Comparison of ENCODE assay signal across 21 cellular contexts in the genomic region with DNA sequence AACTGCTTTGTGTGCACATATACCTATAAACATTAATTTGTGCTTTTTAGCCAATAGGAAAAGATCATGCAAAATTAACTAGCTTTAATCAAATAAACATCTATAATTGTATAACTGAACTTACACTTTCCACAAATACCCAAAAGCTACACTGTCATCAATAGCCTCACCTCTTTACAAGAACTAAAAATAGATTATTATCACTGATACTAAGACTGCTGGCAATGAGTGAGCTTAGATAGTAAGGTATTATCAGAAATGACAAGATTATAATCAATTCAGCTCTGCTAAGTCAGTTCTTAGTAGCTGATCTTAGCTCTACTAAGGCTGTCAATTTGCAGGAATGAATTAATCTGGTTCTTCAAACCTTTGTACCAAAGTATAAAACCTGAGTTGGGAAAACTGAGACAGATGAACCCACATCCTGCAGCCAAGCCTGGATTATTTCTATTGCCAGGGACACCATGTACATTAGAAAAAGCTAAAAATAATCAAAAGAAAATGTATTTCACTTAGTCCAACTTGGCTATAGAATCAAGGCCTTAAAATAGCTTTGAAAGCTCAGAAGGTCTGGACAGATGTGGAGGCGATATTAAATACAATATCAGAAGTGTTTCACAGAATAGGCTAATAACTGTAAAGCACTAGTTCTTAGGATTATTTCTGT. TPM values are rescaled to one million over a fixed set of nuclear protein-coding genes. Genes with fewer than 3 reads are reported as not detected.
DNase-seq lines count a peak whose midpoint lies in the region; ATAC-seq and TF ChIP-seq lines count a peak whose summit lies in the region.
"Had no signal": no experiment of that assay in that cellular context is flagged by ENCODE, and none has a peak within 500 bp of the region (broad histone marks: within the 10 kb centered on the region; RNA-seq: fewer than 3 reads in every experiment).

No MANE protein-coding gene starts in this region.

- in situ Hi-C loops in gastrocnemius medialis (cut with MboI; ENCODE audit: low sequenced_read_pairs in 4 of 4) = loop anchor here in 1 of 4 donors (25.0 kb wide), 1 partner anchor 167 kb away; a partner anchor contains a TSS

- TF ChIP-seq POLR2A in gastrocnemius medialis (IDR thresholded peaks at IDR 0.05) = no peak

- intact Hi-C loops in left cardiac atrium (cut with DNase I) (no loop called here), gastrocnemius medialis (cut with DNase I; ENCODE audit: low total_unique reads) (no loop called here)

- H3K4me1 ChIP-seq in cardiac muscle cell (ENCODE audit: low read depth) = peaks cover 26% of the 10 kb centered on the region
- peaks cover 33% of the 10 kb centered on the region for H3K4me1 ChIP-seq in Loucy (ENCODE audit: insufficient read depth, low read length, poor library complexity, severe bottlenecking)
- peaks cover 69 to 79% of the 10 kb centered on the region in 2 donors for H3K4me1 ChIP-seq in gastrocnemius medialis
- H3K4me1 ChIP-seq: Caco-2 had no signal

- DNase-seq in cardiac muscle cell (ENCODE audit: low read depth in 1 of 2, low spot score in 1 of 2) (no peak), left cardiac atrium (no peak), gastrocnemius medialis (peak in 1 of 2 donors; percentile 32), NCI-H2196 treated with DMSO at 0.1 percent for 48 hours (lab: John Stamatoyannopoulos, UW; ENCODE audit: unreplicated experiment) (no peak), T-helper 2 cell (no peak)
- DNase-seq: Caco-2; CD4-positive, CD25-positive, alpha-beta regulatory T cell; CD8-positive, alpha-beta T cell; DMS 273 treated with DMSO at 0.1 percent for 48 hours; DMS79; EL; GDM1; GOT3; HFFc6 had no signal

- H3K9ac ChIP-seq in Loucy (ENCODE audit: low read depth, low read length, poor library complexity, severe bottlenecking) = peak overlapping the region; percentile 11
- H3K9ac ChIP-seq: BLaER1 had no signal

- H3K36me3 ChIP-seq in cardiac muscle cell (peaks cover 8% of the 10 kb centered on the region), Loucy (ENCODE audit: insufficient read depth, low read length) (no peaks in the 10 kb centered on the region), gastrocnemius medialis (peaks cover 0 to 15% of the 10 kb centered on the region in 2 donors)

- H3K9me3 ChIP-seq in cardiac muscle cell (ENCODE audit: low read depth) (no peaks in the 10 kb centered on the region), Loucy (ENCODE audit: insufficient read depth, low read depth, low read length) (no peaks in the 10 kb centered on the region), gastrocnemius medialis (no peaks in the 10 kb centered on the region)
- H3K9me3 ChIP-seq: BLaER1, Caco-2, HAP-1 had no signal

- H3K27me3 ChIP-seq in cardiac muscle cell (no peaks in the 10 kb centered on the region), Loucy (ENCODE audit: insufficient read depth, low read length, poor library complexity, severe bottlenecking) (no peaks in the 10 kb centered on the region), gastrocnemius medialis (no peaks in the 10 kb centered on the region)
- H3K27me3 ChIP-seq: BLaER1 had no signal

- H3K27ac ChIP-seq in cardiac muscle cell = peak overlapping the region; percentile 14
- peak overlapping the region; percentile 66 to 91 (median 82) for H3K27ac ChIP-seq in gastrocnemius medialis
- H3K27ac ChIP-seq: 22Rv1, BLaER1, C4-2B had no signal

- no peak for TF ChIP-seq CTCF in cardiac muscle cell (IDR thresholded peaks at IDR 0.05; ENCODE audit: low read depth, low read length)
- no peak for TF ChIP-seq CTCF in Loucy (conservative IDR thresholded peaks at IDR 0.05; ENCODE audit: low read length)
- TF ChIP-seq CTCF in gastrocnemius medialis (IDR thresholded peaks at IDR 0.05 in 4 of 5, conservative IDR thresholded peaks at IDR 0.05 in 1 of 5) = no peak

- H3K4me3 ChIP-seq in cardiac muscle cell (no peak overlapping the region), Loucy (ENCODE audit: low read length, poor library complexity, severe bottlenecking) (peak overlapping the region; percentile 19), gastrocnemius medialis (peak overlapping the region; percentile 6 to 19 (median 14))
- H3K4me3 ChIP-seq: BLaER1, GM12878, HAP-1 had no signal

- H4K20me1 ChIP-seq in Loucy (ENCODE audit: insufficient read depth, low read length, poor library complexity, severe bottlenecking) = peaks cover 7% of the 10 kb centered on the region
- H4K20me1 ChIP-seq: BLaER1 had no signal

- ATAC-seq in left cardiac atrium (no peak), gastrocnemius medialis (peak; percentile 70 to 72), GM21825 (IDR thresholded peaks at IDR 0.05; ENCODE audit: unreplicated experiment) (no peak)
- ATAC-seq: CD8-positive, alpha-beta T cell; GM12878 had no signal

- peak overlapping the region; percentile 98 for H3K4me2 ChIP-seq in Loucy (ENCODE audit: low read depth, low read length, poor library complexity, severe bottlenecking)
- H3K4me2 ChIP-seq: BLaER1 had no signal

- H3F3A ChIP-seq in Loucy (ENCODE audit: low read depth) = no peaks in the 10 kb centered on the region

- H2AFZ ChIP-seq in Loucy (ENCODE audit: low read length) = no peak overlapping the region

- H3K9me2 ChIP-seq in Loucy (replicated peaks; ENCODE audit: low read depth, low read length) = no peaks in the 10 kb centered on the region

- peaks cover 43% of the 10 kb centered on the region for H3K79me2 ChIP-seq in Loucy (ENCODE audit: insufficient read depth, low read length)

RNA-seq across cellular contexts. Expression of a gene that starts 5.2 kb away (rescaled TPM):
- 54.0 and 69.6 TPM in 2 replicates for total RNA-seq in cardiac muscle cell
- polyA plus RNA-seq in cardiac muscle cell = 225 and 298 TPM in 2 replicates
- total RNA-seq in left cardiac atrium = 10 to 100 TPM; 76.0 to 78.9 TPM
- 100 to 1,000 TPM in 2 of 4 donors, 10 to 100 TPM in 2; 77.5 to 111 (median 94.6) TPM for total RNA-seq in gastrocnemius medialis

RNA-seq across cellular contexts. Expression of a gene that starts 6.6 kb away (rescaled TPM):
- total RNA-seq in cardiac muscle cell = 5.6 and 12.4 TPM in 2 replicates
- polyA plus RNA-seq in cardiac muscle cell = 5.6 and 9.6 TPM in 2 replicates
- 1 to 10 TPM; 3.1 to 3.4 TPM for total RNA-seq in left cardiac atrium
- 1 to 10 TPM; 2.1 to 3.9 (median 2.9) TPM for total RNA-seq in gastrocnemius medialis

RNA-seq across cellular contexts. Expression of a gene that starts 45.2 kb away (rescaled TPM):
- 30.0 and 40.7 TPM in 2 replicates for total RNA-seq in cardiac muscle cell
- polyA plus RNA-seq in cardiac muscle cell = 30.4 and 34.9 TPM in 2 replicates
- 10 to 100 TPM; 12.8 to 19.5 TPM for total RNA-seq in left cardiac atrium
- total RNA-seq in gastrocnemius medialis = 10 to 100 TPM; 11.9 to 22.7 (median 13.7) TPM

Comparison
In these comparisons a context has a peak if more than half of its experiments do, and no peak if none do; other contexts are left out.
1. ATAC-seq: peak in gastrocnemius medialis (2 of 2); none in left cardiac atrium (0 of 2) and GM21825 (single experiment).